ENCODE assay signal across 8 cellular contexts in genomic region chr1:229557214-229557850, GRCh38. TPM values are rescaled to one million over a fixed set of nuclear protein-coding genes. Genes with fewer than 3 reads are reported as not detected.
A peak's percentile ranks its signal among the peaks of the same experiment; 100 is the strongest.
DNase-seq lines count a peak whose midpoint lies in the region; ATAC-seq and TF ChIP-seq lines count a peak whose summit lies in the region.

No MANE protein-coding gene starts in this region.

- H3K27ac Mint-ChIP-seq in activated naive CD4-positive, alpha-beta T cell treated with anti-CD3 and anti-CD28 coated beads, Interleukin-2, amount 50 U/mL, for 24 hours = peak overlapping the region; percentile 78
- H3K27ac Mint-ChIP-seq in osteocyte (ENCODE audit: unreplicated experiment) = peak overlapping the region; percentile 80

- TF ChIP-seq CTCF in epithelial cell of esophagus (IDR thresholded peaks at IDR 0.05; ENCODE audit: insufficient read depth, low read depth, low read length, missing control alignments) (no peak), osteocyte (IDR thresholded peaks at IDR 0.05) (no peak)

- H3K4me3 Mint-ChIP-seq in activated naive CD4-positive, alpha-beta T cell treated with anti-CD3 and anti-CD28 coated beads, Interleukin-2, amount 50 U/mL, for 24 hours = peak overlapping the region; percentile 85
- H3K4me3 Mint-ChIP-seq in osteocyte (ENCODE audit: unreplicated experiment) = peak overlapping the region; percentile 83

- no peaks in the 10 kb centered on the region for H3K27me3 Mint-ChIP-seq in activated naive CD4-positive, alpha-beta T cell treated with anti-CD3 and anti-CD28 coated beads, Interleukin-2, amount 50 U/mL, for 24 hours
- H3K27me3 Mint-ChIP-seq in osteocyte (ENCODE audit: unreplicated experiment) = no peaks in the 10 kb centered on the region

- H3K9me3 Mint-ChIP-seq in activated naive CD4-positive, alpha-beta T cell treated with anti-CD3 and anti-CD28 coated beads, Interleukin-2, amount 50 U/mL, for 24 hours = no peaks in the 10 kb centered on the region
- H3K9me3 Mint-ChIP-seq in osteocyte (ENCODE audit: unreplicated experiment) = no peaks in the 10 kb centered on the region

- no peak for DNase-seq in activated naive CD4-positive, alpha-beta T cell treated with anti-CD3 and anti-CD28 coated beads, Interleukin-2, amount 50 U/mL, for 16 hours
- peak; percentile 13 for DNase-seq in RPMI7951 (ENCODE audit: low read depth)
- peak; percentile 22 for DNase-seq in epithelial cell of esophagus (ENCODE audit: low read depth)
- peak; percentile 25 for DNase-seq in osteocyte (ENCODE audit: extremely low spot score, unreplicated experiment)
- DNase-seq in activated gamma-delta T cell treated with Interleukin-2 at 50 U/mL for 16 hours = no peak
- DNase-seq in globus pallidus (ENCODE audit: low spot score) = no peak

- H3K4me3 ChIP-seq in epithelial cell of esophagus (ENCODE audit: low read length) = peak overlapping the region; percentile 72

- H3K4me1 Mint-ChIP-seq in activated naive CD4-positive, alpha-beta T cell treated with anti-CD3 and anti-CD28 coated beads, Interleukin-2, amount 50 U/mL, for 24 hours = peaks cover 50% of the 10 kb centered on the region
- H3K4me1 Mint-ChIP-seq in osteocyte (ENCODE audit: unreplicated experiment) = peaks cover 40% of the 10 kb centered on the region

- no peaks in the 10 kb centered on the region for H3K36me3 Mint-ChIP-seq in activated naive CD4-positive, alpha-beta T cell treated with anti-CD3 and anti-CD28 coated beads, Interleukin-2, amount 50 U/mL, for 24 hours
- peaks cover 6% of the 10 kb centered on the region for H3K36me3 Mint-ChIP-seq in osteocyte (ENCODE audit: unreplicated experiment)

- ATAC-seq in GM18909 (IDR thresholded peaks at IDR 0.05; ENCODE audit: poor library complexity, unreplicated experiment) = no peak

RNA-seq across cellular contexts. Expression of gene ABCB10, which starts 1.2 kb away (rescaled TPM):
- total RNA-seq in RPMI7951 (2014; rRNA removed; shearing (Covaris generic)) = 14.1 and 17.5 TPM in 2 replicates
- 20.1 and 20.2 TPM in 2 replicates for total RNA-seq in osteocyte

RNA-seq across cellular contexts. Expression of gene NUP133, which starts 49.2 kb away (rescaled TPM):
- 33.1 and 33.2 TPM in 2 replicates for total RNA-seq in RPMI7951 (2014; rRNA removed; shearing (Covaris generic))
- total RNA-seq in osteocyte = 40.4 and 41.1 TPM in 2 replicates

Comparison
In these comparisons a context has a peak if more than half of its experiments do, and no peak if none do; other contexts are left out.
1. DNase-seq: peak in RPMI7951 (single experiment), epithelial cell of esophagus (single experiment) and osteocyte (single experiment); none in activated naive CD4-positive, alpha-beta T cell treated with anti-CD3 and anti-CD28 coated beads, Interleukin-2, amount 50 U/mL, for 16 hours (single experiment), activated gamma-delta T cell treated with Interleukin-2 at 50 U/mL for 16 hours (single experiment) and globus pallidus (single experiment).